1 cellular context compared by ENCODE assay signal in genomic region chr22:21980547-21980946, GRCh38.
TF ChIP-seq lines count a peak whose summit lies in the region.

No MANE protein-coding gene starts in this region.

TF ChIP-seq in H1, 55 proteins besides CTCF, POLR2A, EP300 and RAD21:
- TF ChIP-seq HDAC6 (IDR thresholded peaks at IDR 0.05; ENCODE audit: low read depth, low read length) = no peak
